ENCODE assay signal across 1 cellular context in the genomic region with DNA sequence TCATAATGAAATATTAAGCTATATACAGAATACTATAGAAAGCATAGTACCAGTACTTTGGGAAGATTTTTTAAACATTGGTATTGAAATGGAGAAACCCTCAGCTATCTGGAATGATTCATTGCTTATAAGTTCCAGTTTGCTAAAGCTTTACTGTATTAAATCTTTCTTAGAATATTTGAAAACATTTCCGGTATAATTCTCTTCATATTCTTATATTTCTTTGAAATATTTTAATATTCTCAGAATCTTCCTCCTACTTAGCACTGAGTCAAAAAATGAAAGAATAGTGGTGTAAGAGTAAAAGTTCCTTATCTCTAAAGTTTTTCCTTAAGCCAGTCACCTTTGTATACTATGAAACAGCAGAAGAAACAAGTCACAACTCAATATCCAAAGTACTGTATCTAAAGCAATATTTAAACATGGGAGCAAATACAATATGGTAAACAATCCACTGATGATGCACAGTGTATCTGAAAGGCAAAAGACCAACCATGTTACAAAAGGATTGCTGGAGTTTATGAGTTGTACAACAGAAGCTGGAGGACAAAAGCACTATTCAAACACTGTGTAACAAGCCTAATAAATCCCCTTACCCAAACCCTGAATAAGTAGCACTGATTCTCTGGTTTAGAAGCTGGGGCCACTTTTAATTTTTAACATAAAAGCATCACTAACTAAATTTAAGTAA.
TF ChIP-seq lines count a peak whose summit lies in the region.

No MANE protein-coding gene starts in this region.

TF ChIP-seq in IMR-90, 13 proteins besides CTCF, POLR2A, EP300 and RAD21:
- TF ChIP-seq MXI1 (IDR thresholded peaks at IDR 0.05; ENCODE audit: borderline replicate concordance, low read depth, low read length) (no peak), MAFK (IDR thresholded peaks at IDR 0.05; ENCODE audit: low read depth, low read length) (no peak), RCOR1 (IDR thresholded peaks at IDR 0.05; ENCODE audit: insufficient replicate concordance, low read length) (no peak), NFE2L2 (IDR thresholded peaks at IDR 0.05; ENCODE audit: low read depth, low read length) (no peak), RFX5 (IDR thresholded peaks at IDR 0.05; ENCODE audit: low read depth, low read length) (no peak), BHLHE40 (IDR thresholded peaks at IDR 0.05; ENCODE audit: low read depth, low read length) (no peak), MAZ (IDR thresholded peaks at IDR 0.05; ENCODE audit: borderline replicate concordance, low read depth, low read length) (no peak), CEBPB (IDR thresholded peaks at IDR 0.05; ENCODE audit: low read depth, low read length) (no peak), SMC3 (IDR thresholded peaks at IDR 0.05; ENCODE audit: low read depth, low read length) (no peak), USF2 (IDR thresholded peaks at IDR 0.05; ENCODE audit: low read depth, low read length) (no peak), FOS (IDR thresholded peaks at IDR 0.05; ENCODE audit: low read depth, low read length) (no peak), ELK1 (IDR thresholded peaks at IDR 0.05; ENCODE audit: borderline replicate concordance, low read depth, low read length) (no peak), CHD1 (IDR thresholded peaks at IDR 0.05; ENCODE audit: low read depth, low read length) (no peak)
